1 cellular context compared by ENCODE assay signal in genomic region chr18:8260847-8261246, GRCh38.
TF ChIP-seq lines count a peak whose summit lies in the region.

No MANE protein-coding gene starts in this region.

TF ChIP-seq in GM12878, 131 proteins besides CTCF, POLR2A, EP300 and RAD21 (continued from another document):
- TF ChIP-seq ZBTB4 (CRISPR knock-in tag; IDR thresholded peaks at IDR 0.05), result no peak
- TF ChIP-seq, protein P1, sequence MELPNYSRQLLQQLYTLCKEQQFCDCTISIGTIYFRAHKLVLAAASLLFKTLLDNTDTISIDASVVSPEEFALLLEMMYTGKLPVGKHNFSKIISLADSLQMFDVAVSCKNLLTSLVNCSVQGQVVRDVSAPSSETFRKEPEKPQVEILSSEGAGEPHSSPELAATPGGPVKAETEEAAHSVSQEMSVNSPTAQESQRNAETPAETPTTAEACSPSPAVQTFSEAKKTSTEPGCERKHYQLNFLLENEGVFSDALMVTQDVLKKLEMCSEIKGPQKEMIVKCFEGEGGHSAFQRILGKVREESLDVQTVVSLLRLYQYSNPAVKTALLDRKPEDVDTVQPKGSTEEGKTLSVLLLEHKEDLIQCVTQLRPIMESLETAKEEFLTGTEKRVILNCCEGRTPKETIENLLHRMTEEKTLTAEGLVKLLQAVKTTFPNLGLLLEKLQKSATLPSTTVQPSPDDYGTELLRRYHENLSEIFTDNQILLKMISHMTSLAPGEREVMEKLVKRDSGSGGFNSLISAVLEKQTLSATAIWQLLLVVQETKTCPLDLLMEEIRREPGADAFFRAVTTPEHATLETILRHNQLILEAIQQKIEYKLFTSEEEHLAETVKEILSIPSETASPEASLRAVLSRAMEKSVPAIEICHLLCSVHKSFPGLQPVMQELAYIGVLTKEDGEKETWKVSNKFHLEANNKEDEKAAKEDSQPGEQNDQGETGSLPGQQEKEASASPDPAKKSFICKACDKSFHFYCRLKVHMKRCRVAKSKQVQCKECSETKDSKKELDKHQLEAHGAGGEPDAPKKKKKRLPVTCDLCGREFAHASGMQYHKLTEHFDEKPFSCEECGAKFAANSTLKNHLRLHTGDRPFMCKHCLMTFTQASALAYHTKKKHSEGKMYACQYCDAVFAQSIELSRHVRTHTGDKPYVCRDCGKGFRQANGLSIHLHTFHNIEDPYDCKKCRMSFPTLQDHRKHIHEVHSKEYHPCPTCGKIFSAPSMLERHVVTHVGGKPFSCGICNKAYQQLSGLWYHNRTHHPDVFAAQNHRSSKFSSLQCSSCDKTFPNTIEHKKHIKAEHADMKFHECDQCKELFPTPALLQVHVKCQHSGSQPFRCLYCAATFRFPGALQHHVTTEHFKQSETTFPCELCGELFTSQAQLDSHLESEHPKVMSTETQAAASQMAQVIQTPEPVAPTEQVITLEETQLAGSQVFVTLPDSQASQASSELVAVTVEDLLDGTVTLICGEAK (IDR thresholded peaks at IDR 0.05; ENCODE audit: borderline replicate concordance), result no peak
- no peak for TF ChIP-seq JUND (IDR thresholded peaks at IDR 0.05; ENCODE audit: low read depth, low read length)
- TF ChIP-seq HDAC6 (IDR thresholded peaks at IDR 0.05; ENCODE audit: unreplicated experiment), result no peak
- no peak for TF ChIP-seq HDGF (IDR thresholded peaks at IDR 0.05)
- TF ChIP-seq STAT1 (conservative IDR thresholded peaks at IDR 0.05), result no peak
